In the genomic region with DNA sequence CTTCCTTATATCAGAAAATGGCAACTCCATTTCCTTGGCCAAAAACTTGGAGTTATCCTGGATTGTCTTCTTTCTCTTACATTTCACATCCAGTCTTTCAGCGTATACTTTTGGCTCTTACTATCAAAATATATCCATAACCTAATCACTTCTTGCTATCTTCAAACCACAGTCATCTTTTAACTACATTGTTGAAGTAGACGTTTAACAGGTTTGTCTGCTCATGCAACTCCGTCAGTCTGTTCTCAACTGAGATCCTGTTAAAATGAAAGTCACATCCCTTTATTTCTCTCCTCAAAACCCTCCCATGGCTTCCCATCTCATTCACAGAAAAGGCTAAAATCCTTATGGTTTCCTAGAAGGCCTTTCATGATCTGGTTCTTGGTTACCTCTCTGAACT, we compare ENCODE assay signal across 27 cellular contexts.
"Had no signal": no experiment of that assay in that cellular context is flagged by ENCODE, and none has a peak within 500 bp of the region (broad histone marks: within the 10 kb centered on the region; RNA-seq: fewer than 3 reads in every experiment).

No MANE protein-coding gene starts in this region.

- H3K9me3 Mint-ChIP-seq: activated CD4-positive, alpha-beta memory T cell treated with anti-CD3 and anti-CD28 coated beads for 36 hours; activated CD4-positive, alpha-beta T cell treated with anti-CD3 and anti-CD28 coated beads, Interleukin-2, amount 10 ng/mL, durations not matched to agents 24 days and 14 days; activated naive CD4-positive, alpha-beta T cell treated with anti-CD3 and anti-CD28 coated beads, Interleukin-2, amount 50 U/mL, for 24 hours; activated naive CD8-positive, alpha-beta T cell treated with anti-CD3 and anti-CD28 coated beads, Interleukin-2, amount 50 U/mL, for 24 hours; activated T-cell treated with anti-CD3 and anti-CD28 coated beads, Interleukin-2, amount 50 U/mL, for 24 hours; naive thymus-derived CD4-positive, alpha-beta T cell; neural progenitor cell had no signal

- H3K4me3 Mint-ChIP-seq: activated CD4-positive, alpha-beta memory T cell treated with anti-CD3 and anti-CD28 coated beads for 36 hours; activated CD4-positive, alpha-beta T cell treated with anti-CD3 and anti-CD28 coated beads, Interleukin-2, amount 10 ng/mL, durations not matched to agents 24 days and 14 days; activated naive CD4-positive, alpha-beta T cell treated with anti-CD3 and anti-CD28 coated beads, Interleukin-2, amount 50 U/mL, for 24 hours; activated naive CD8-positive, alpha-beta T cell treated with anti-CD3 and anti-CD28 coated beads, Interleukin-2, amount 50 U/mL, for 24 hours; activated T-cell treated with anti-CD3 and anti-CD28 coated beads, Interleukin-2, amount 50 U/mL, for 24 hours; naive thymus-derived CD4-positive, alpha-beta T cell; neural progenitor cell; T-helper 17 cell had no signal

- ATAC-seq: activated naive CD8-positive, alpha-beta T cell treated with anti-CD3 and anti-CD28 coated beads, Interleukin-2, amount 50 U/mL, for 24 hours; left ventricle myocardium superior; naive thymus-derived CD4-positive, alpha-beta T cell; right cardiac atrium; stimulated activated naive CD8-positive, alpha-beta T cell treated with anti-CD3 and anti-CD28 coated beads, Interleukin-15, Interleukin-2, amounts not matched to agents 100 U/mL and 50 U/mL, for 24 hours; T-helper 17 cell had no signal

- H3K27me3 Mint-ChIP-seq: activated CD4-positive, alpha-beta memory T cell treated with anti-CD3 and anti-CD28 coated beads for 36 hours; activated CD4-positive, alpha-beta T cell treated with anti-CD3 and anti-CD28 coated beads, Interleukin-2, amount 10 ng/mL, durations not matched to agents 24 days and 14 days; activated naive CD4-positive, alpha-beta T cell treated with anti-CD3 and anti-CD28 coated beads, Interleukin-2, amount 50 U/mL, for 24 hours; activated naive CD8-positive, alpha-beta T cell treated with anti-CD3 and anti-CD28 coated beads, Interleukin-2, amount 50 U/mL, for 24 hours; activated T-cell treated with anti-CD3 and anti-CD28 coated beads, Interleukin-2, amount 50 U/mL, for 24 hours; naive thymus-derived CD4-positive, alpha-beta T cell; T-helper 17 cell had no signal

- H3K27ac Mint-ChIP-seq: activated CD4-positive, alpha-beta memory T cell treated with anti-CD3 and anti-CD28 coated beads for 36 hours; activated CD4-positive, alpha-beta T cell treated with anti-CD3 and anti-CD28 coated beads, Interleukin-2, amount 10 ng/mL, durations not matched to agents 24 days and 14 days; activated naive CD4-positive, alpha-beta T cell treated with anti-CD3 and anti-CD28 coated beads, Interleukin-2, amount 50 U/mL, for 24 hours; activated naive CD8-positive, alpha-beta T cell treated with anti-CD3 and anti-CD28 coated beads, Interleukin-2, amount 50 U/mL, for 24 hours; activated T-cell treated with anti-CD3 and anti-CD28 coated beads, Interleukin-2, amount 50 U/mL, for 24 hours; neural progenitor cell; T-helper 17 cell had no signal

- DNase-seq: activated CD4-positive, alpha-beta memory T cell treated with anti-CD3 and anti-CD28 coated beads for 36 hours; activated CD4-positive, alpha-beta T cell treated with anti-CD3 and anti-CD28 coated beads, Interleukin-2, amount 10 ng/mL, durations not matched to agents 24 days and 14 days; activated CD4-positive, CD25-positive, alpha-beta regulatory T cell treated with anti-CD3 and anti-CD28 coated beads, Interleukin-2, amount 50 U/mL, for 72 hours; activated CD8-positive, alpha-beta memory T cell treated with anti-CD3 and anti-CD28 coated beads, Interleukin-2, amount 50 U/mL, for 48 hours; activated gamma-delta T cell treated with Interleukin-2 at 50 U/mL for 16 hours; activated naive CD8-positive, alpha-beta T cell treated with anti-CD3 and anti-CD28 coated beads, Interleukin-2, amount 50 U/mL, for 24 hours; activated T-cell treated with anti-CD3 and anti-CD28 coated beads, Interleukin-2, amount 50 U/mL, for 24 hours; amygdala; effector CD8-positive, alpha-beta T cell; left ventricle myocardium superior; naive thymus-derived CD4-positive, alpha-beta T cell; right cardiac atrium; stimulated activated CD4-positive, alpha-beta T cell treated with anti-CD3 and anti-CD28 coated beads, Interleukin-15, amount 100 ng/mL, for 24 hours; stimulated activated CD4-positive, alpha-beta T cell treated with anti-CD3 and anti-CD28 coated beads, Interleukin-2, amount 100 ng/mL, for 24 hours; stimulated activated naive CD8-positive, alpha-beta T cell treated with anti-CD3 and anti-CD28 coated beads, Interleukin-15, Interleukin-2, amounts not matched to agents 100 U/mL and 50 U/mL, for 24 hours; SW 1271; T-helper 17 cell; T1000; testis; uterus had no signal

- FAIRE-seq: bronchial epithelial cell, colon, endometrium, frontal cortex, islet of Langerhans had no signal
